Comparison of ENCODE assay signal across 1 cellular context in genomic region chr16:88521674-88522073, GRCh38.
A peak's percentile ranks its signal among the peaks of the same experiment; 100 is the strongest.
TF ChIP-seq lines count a peak whose summit lies in the region.

No MANE protein-coding gene starts in this region.

TF ChIP-seq in HepG2, 621 proteins besides CTCF, POLR2A, EP300 and RAD21:
- no peak for TF ChIP-seq SKI (IDR thresholded peaks at IDR 0.05; ENCODE audit: partially characterized antibody)
- no peak for TF ChIP-seq ZNF513 (CRISPR knock-in tag; conservative IDR thresholded peaks at IDR 0.05)
- TF ChIP-seq, protein P1, sequence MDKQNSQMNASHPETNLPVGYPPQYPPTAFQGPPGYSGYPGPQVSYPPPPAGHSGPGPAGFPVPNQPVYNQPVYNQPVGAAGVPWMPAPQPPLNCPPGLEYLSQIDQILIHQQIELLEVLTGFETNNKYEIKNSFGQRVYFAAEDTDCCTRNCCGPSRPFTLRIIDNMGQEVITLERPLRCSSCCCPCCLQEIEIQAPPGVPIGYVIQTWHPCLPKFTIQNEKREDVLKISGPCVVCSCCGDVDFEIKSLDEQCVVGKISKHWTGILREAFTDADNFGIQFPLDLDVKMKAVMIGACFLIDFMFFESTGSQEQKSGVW (CRISPR knock-in tag; IDR thresholded peaks at IDR 0.05; ENCODE audit: borderline replicate concordance) = no peak
- TF ChIP-seq ZNF780A (CRISPR knock-in tag; IDR thresholded peaks at IDR 0.05) = no peak
- TF ChIP-seq ZMYM3 (CRISPR knock-in tag; IDR thresholded peaks at IDR 0.05) = 0 out of 2 replicates have a peak, but pooled peaks have one; percentile 25
